ENCODE assay signal across 14 cellular contexts in genomic region chr4:137283737-137284136, GRCh38.
DNase-seq lines count a peak whose midpoint lies in the region; ATAC-seq, FAIRE-seq and TF ChIP-seq lines count a peak whose summit lies in the region.
"Had no signal": no experiment of that assay in that cellular context is flagged by ENCODE, and none has a peak within 500 bp of the region (broad histone marks: within the 10 kb centered on the region; RNA-seq: fewer than 3 reads in every experiment).

No MANE protein-coding gene starts in this region.

- H3K36me3 ChIP-seq in OCI-LY3 (replicated peaks; ENCODE audit: low read depth, low read length) (no peaks in the 10 kb centered on the region), ovary (no peaks in the 10 kb centered on the region)
- H3K36me3 ChIP-seq in CD8-positive, alpha-beta memory T cell (ENCODE audit: insufficient read depth, low read length): no peaks in the 10 kb centered on the region
- H3K36me3 ChIP-seq: adrenal gland, BLaER1, stomach had no signal

- no peaks in the 10 kb centered on the region for H3K36me3 Mint-ChIP-seq in activated T-cell treated with anti-CD3 and anti-CD28 coated beads, Interleukin-2, amount 50 U/mL, for 72 hours (ENCODE audit: insufficient read depth in 2 of 2)
- H3K36me3 Mint-ChIP-seq in CD8-positive, alpha-beta memory T cell: no peaks in the 10 kb centered on the region
- H3K36me3 Mint-ChIP-seq: activated CD4-positive, alpha-beta memory T cell treated with anti-CD3 and anti-CD28 coated beads for 36 hours had no signal

- H3K27ac ChIP-seq in OCI-LY3 (ENCODE audit: low read length) (no peak overlapping the region), ovary (no peak overlapping the region), substantia nigra (ENCODE audit: low read depth, low read length, poor library complexity, severe bottlenecking) (no peak overlapping the region)
- H3K27ac ChIP-seq in CD8-positive, alpha-beta memory T cell (ENCODE audit: low read depth, low read length): no peak overlapping the region
- H3K27ac ChIP-seq: adrenal gland, BLaER1, stomach had no signal

- no peaks in the 10 kb centered on the region for H4K20me1 ChIP-seq in OCI-LY3 (ENCODE audit: insufficient read depth, low read length)
- H4K20me1 ChIP-seq: BLaER1 had no signal

- POLR2A ChIA-PET in CD8-positive, alpha-beta memory T cell (lab: Charles Lee): no interaction called here

- no peak overlapping the region for H3K4me3 Mint-ChIP-seq in activated T-cell treated with anti-CD3 and anti-CD28 coated beads, Interleukin-2, amount 50 U/mL, for 72 hours
- no peak overlapping the region for H3K4me3 Mint-ChIP-seq in CD8-positive, alpha-beta memory T cell
- H3K4me3 Mint-ChIP-seq: activated CD4-positive, alpha-beta memory T cell treated with anti-CD3 and anti-CD28 coated beads for 36 hours had no signal

- H2AFZ ChIP-seq in OCI-LY3 (ENCODE audit: low read depth, low read length): no peak overlapping the region

- ATAC-seq in activated T-cell treated with anti-CD3 and anti-CD28 coated beads, Interleukin-2, amount 50 U/mL, for 72 hours (replicated peaks in 1 of 2): no peak

- H3K4me1 ChIP-seq in OCI-LY3 (ENCODE audit: low read length) (no peaks in the 10 kb centered on the region), ovary (ENCODE audit: insufficient read depth) (no peaks in the 10 kb centered on the region)
- no peaks in the 10 kb centered on the region for H3K4me1 ChIP-seq in CD8-positive, alpha-beta memory T cell (ENCODE audit: insufficient read depth, low read length)
- H3K4me1 ChIP-seq: adrenal gland, BLaER1, stomach had no signal

- H3K4me2 ChIP-seq in OCI-LY3 (ENCODE audit: low read length): no peak overlapping the region
- H3K4me2 ChIP-seq: BLaER1 had no signal

- H3K27me3 Mint-ChIP-seq in activated T-cell treated with anti-CD3 and anti-CD28 coated beads, Interleukin-2, amount 50 U/mL, for 72 hours (ENCODE audit: low read depth): no peaks in the 10 kb centered on the region
- no peaks in the 10 kb centered on the region for H3K27me3 Mint-ChIP-seq in CD8-positive, alpha-beta memory T cell
- H3K27me3 Mint-ChIP-seq: activated CD4-positive, alpha-beta memory T cell treated with anti-CD3 and anti-CD28 coated beads for 36 hours had no signal

- intact Hi-C loops in ovary (cut with DNase I): loop anchor here in 1 of 4 donors (2.0 kb wide), 1 partner anchor 65 kb away; no protein-coding TSS in a partner anchor

- H3K9me3 ChIP-seq in OCI-LY3 (ENCODE audit: insufficient read depth, low read length) (no peaks in the 10 kb centered on the region), ovary (no peaks in the 10 kb centered on the region)
- no peaks in the 10 kb centered on the region for H3K9me3 ChIP-seq in CD8-positive, alpha-beta memory T cell (ENCODE audit: low read length)
- H3K9me3 ChIP-seq: adrenal gland, BLaER1, stomach had no signal

- no peak overlapping the region for H3K9ac ChIP-seq in OCI-LY3 (ENCODE audit: low read length)
- H3K9ac ChIP-seq: BLaER1 had no signal

- DNase-seq in NCI-H345 (lab: John Stamatoyannopoulos, UW): peak; percentile 5
- DNase-seq in NCI-H345 treated with DMSO at 0.1 percent for 48 hours (lab: John Stamatoyannopoulos, UW; ENCODE audit: unreplicated experiment): no peak
- DNase-seq in ovary: no peak
- DNase-seq in activated T-cell treated with anti-CD3 and anti-CD28 coated beads, Interleukin-2, amount 50 U/mL, for 72 hours: no peak
- DNase-seq in substantia nigra (lab: John Stamatoyannopoulos, UW): no peak
- DNase-seq in CD8-positive, alpha-beta memory T cell: no peak
- DNase-seq: activated CD4-positive, alpha-beta memory T cell treated with anti-CD3 and anti-CD28 coated beads for 36 hours; adrenal gland; stimulated activated CD4-positive, alpha-beta T cell treated with anti-CD3 and anti-CD28 coated beads, Interleukin-15, amount 100 ng/mL, for 24 hours; stomach had no signal

- CTCF ChIA-PET in CD8-positive, alpha-beta memory T cell (lab: Charles Lee): no interaction called here

- FAIRE-seq in endometrium (lab: Jason Lieb, UNC): peak; percentile 50
- FAIRE-seq: RCC 7860 had no signal

- H3K79me2 ChIP-seq in OCI-LY3 (ENCODE audit: low read length): no peaks in the 10 kb centered on the region

- no peaks in the 10 kb centered on the region for H3K4me1 Mint-ChIP-seq in activated T-cell treated with anti-CD3 and anti-CD28 coated beads, Interleukin-2, amount 50 U/mL, for 72 hours (ENCODE audit: low read depth)
- no peaks in the 10 kb centered on the region for H3K4me1 Mint-ChIP-seq in CD8-positive, alpha-beta memory T cell

- TF ChIP-seq CTCF in OCI-LY3 (IDR thresholded peaks at IDR 0.05; ENCODE audit: low read depth, low read length): peak; percentile 71
- TF ChIP-seq CTCF in ovary (IDR thresholded peaks at IDR 0.05): peak in 2 of 3 donors; percentile 8 to 14

- no peak for TF ChIP-seq EP300 in ovary (IDR thresholded peaks at IDR 0.05)

- no peak overlapping the region for H3K4me3 ChIP-seq in OCI-LY3 (ENCODE audit: low read length)
- no peak overlapping the region for H3K4me3 ChIP-seq in ovary
- no peak overlapping the region for H3K4me3 ChIP-seq in CD8-positive, alpha-beta memory T cell (ENCODE audit: low read length)
- H3K4me3 ChIP-seq: adrenal gland, BLaER1, stomach had no signal

- no peak overlapping the region for H3K27ac Mint-ChIP-seq in activated T-cell treated with anti-CD3 and anti-CD28 coated beads, Interleukin-2, amount 50 U/mL, for 72 hours
- H3K27ac Mint-ChIP-seq in CD8-positive, alpha-beta memory T cell: no peak overlapping the region
- H3K27ac Mint-ChIP-seq: activated CD4-positive, alpha-beta memory T cell treated with anti-CD3 and anti-CD28 coated beads for 36 hours had no signal

- no peaks in the 10 kb centered on the region for H3K27me3 ChIP-seq in OCI-LY3 (ENCODE audit: low read depth, low read length)
- no peaks in the 10 kb centered on the region for H3K27me3 ChIP-seq in ovary
- no peaks in the 10 kb centered on the region for H3K27me3 ChIP-seq in CD8-positive, alpha-beta memory T cell (ENCODE audit: insufficient read depth, low read length, poor library complexity, severe bottlenecking)
- H3K27me3 ChIP-seq: adrenal gland, BLaER1, stomach had no signal

- peaks cover 7 to 12% of the 10 kb centered on the region in 2 donors for H3K9me3 Mint-ChIP-seq in activated T-cell treated with anti-CD3 and anti-CD28 coated beads, Interleukin-2, amount 50 U/mL, for 72 hours
- peaks cover 0 to 3% (median 0%) of the 10 kb centered on the region in 5 donors for H3K9me3 Mint-ChIP-seq in CD8-positive, alpha-beta memory T cell

- TF ChIP-seq POLR2A in ovary (IDR thresholded peaks at IDR 0.05): no peak
